In the genomic region with DNA sequence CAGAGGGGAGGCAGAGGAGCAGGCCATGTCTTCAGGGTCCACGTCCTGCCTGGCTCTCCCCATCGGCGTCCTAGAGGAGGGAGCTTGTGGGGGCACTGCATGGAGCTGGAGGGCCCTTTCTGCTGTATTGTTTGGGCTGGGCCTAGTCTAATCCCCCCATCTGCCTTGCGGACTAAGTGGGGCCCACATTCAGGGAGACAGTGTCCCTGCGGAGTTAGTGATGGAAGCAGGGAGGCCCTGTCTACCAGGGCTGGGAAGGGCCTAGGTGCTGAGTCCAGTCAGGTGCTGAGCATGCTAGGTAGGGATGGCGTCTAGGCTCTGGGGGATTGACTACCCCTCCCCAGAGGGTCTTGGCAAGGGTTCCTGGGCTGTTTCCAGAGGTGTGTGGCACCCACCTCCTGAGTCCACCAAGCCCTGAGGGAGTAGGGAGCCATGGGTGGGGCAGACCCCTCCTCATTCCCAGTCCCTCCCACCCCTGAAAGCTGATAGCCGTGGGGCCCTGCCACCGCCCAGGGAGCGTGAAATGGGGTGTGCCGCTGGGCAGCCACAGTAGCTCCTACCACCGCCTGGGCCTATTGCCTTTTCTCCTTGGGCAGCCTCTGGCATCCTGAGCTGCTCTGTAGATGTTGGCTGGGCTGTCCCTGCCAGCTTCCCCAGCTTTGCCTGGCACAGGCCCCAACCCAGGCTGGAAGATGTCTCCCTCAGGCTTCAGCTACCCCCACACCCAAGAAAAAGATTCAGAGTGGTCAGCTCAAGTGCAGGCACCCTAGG, we compare ENCODE assay signal across 1 cellular context.
TF ChIP-seq lines count a peak whose summit lies in the region.

No MANE protein-coding gene starts in this region.

TF ChIP-seq in liver, 16 proteins besides CTCF, POLR2A, EP300 and RAD21:
- TF ChIP-seq, protein P1, sequence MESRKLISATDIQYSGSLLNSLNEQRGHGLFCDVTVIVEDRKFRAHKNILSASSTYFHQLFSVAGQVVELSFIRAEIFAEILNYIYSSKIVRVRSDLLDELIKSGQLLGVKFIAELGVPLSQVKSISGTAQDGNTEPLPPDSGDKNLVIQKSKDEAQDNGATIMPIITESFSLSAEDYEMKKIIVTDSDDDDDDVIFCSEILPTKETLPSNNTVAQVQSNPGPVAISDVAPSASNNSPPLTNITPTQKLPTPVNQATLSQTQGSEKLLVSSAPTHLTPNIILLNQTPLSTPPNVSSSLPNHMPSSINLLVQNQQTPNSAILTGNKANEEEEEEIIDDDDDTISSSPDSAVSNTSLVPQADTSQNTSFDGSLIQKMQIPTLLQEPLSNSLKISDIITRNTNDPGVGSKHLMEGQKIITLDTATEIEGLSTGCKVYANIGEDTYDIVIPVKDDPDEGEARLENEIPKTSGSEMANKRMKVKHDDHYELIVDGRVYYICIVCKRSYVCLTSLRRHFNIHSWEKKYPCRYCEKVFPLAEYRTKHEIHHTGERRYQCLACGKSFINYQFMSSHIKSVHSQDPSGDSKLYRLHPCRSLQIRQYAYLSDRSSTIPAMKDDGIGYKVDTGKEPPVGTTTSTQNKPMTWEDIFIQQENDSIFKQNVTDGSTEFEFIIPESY (IDR thresholded peaks at IDR 0.05), result no peak
- TF ChIP-seq, protein P2, sequence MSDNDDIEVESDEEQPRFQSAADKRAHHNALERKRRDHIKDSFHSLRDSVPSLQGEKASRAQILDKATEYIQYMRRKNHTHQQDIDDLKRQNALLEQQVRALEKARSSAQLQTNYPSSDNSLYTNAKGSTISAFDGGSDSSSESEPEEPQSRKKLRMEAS (IDR thresholded peaks at IDR 0.05), result no peak
- TF ChIP-seq TAF1 (conservative IDR thresholded peaks at IDR 0.05), result no peak
- TF ChIP-seq, protein P3, sequence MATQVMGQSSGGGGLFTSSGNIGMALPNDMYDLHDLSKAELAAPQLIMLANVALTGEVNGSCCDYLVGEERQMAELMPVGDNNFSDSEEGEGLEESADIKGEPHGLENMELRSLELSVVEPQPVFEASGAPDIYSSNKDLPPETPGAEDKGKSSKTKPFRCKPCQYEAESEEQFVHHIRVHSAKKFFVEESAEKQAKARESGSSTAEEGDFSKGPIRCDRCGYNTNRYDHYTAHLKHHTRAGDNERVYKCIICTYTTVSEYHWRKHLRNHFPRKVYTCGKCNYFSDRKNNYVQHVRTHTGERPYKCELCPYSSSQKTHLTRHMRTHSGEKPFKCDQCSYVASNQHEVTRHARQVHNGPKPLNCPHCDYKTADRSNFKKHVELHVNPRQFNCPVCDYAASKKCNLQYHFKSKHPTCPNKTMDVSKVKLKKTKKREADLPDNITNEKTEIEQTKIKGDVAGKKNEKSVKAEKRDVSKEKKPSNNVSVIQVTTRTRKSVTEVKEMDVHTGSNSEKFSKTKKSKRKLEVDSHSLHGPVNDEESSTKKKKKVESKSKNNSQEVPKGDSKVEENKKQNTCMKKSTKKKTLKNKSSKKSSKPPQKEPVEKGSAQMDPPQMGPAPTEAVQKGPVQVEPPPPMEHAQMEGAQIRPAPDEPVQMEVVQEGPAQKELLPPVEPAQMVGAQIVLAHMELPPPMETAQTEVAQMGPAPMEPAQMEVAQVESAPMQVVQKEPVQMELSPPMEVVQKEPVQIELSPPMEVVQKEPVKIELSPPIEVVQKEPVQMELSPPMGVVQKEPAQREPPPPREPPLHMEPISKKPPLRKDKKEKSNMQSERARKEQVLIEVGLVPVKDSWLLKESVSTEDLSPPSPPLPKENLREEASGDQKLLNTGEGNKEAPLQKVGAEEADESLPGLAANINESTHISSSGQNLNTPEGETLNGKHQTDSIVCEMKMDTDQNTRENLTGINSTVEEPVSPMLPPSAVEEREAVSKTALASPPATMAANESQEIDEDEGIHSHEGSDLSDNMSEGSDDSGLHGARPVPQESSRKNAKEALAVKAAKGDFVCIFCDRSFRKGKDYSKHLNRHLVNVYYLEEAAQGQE (IDR thresholded peaks at IDR 0.05), result no peak
